ENCODE assay signal across 8 cellular contexts in genomic region chr3:25910997-25911396, GRCh38.
DNase-seq lines count a peak whose midpoint lies in the region; TF ChIP-seq lines count a peak whose summit lies in the region.

No MANE protein-coding gene starts in this region.

- H3K27me3 ChIP-seq in breast epithelium = no peaks in the 10 kb centered on the region
- no peaks in the 10 kb centered on the region for H3K27me3 ChIP-seq in Peyer's patch
- no peaks in the 10 kb centered on the region for H3K27me3 ChIP-seq in mammary epithelial cell (ENCODE audit: insufficient read depth, low read length)
- H3K27me3 ChIP-seq in effector memory CD4-positive, alpha-beta T cell (replicated peaks; ENCODE audit: control insufficient read depth, insufficient read depth, low read length, poor library complexity, severe bottlenecking) = no peaks in the 10 kb centered on the region

- H3K4me1 ChIP-seq in breast epithelium (no peaks in the 10 kb centered on the region), Peyer's patch (no peaks in the 10 kb centered on the region), mammary epithelial cell (ENCODE audit: insufficient read depth, low read length) (no peaks in the 10 kb centered on the region)
- H3K4me1 ChIP-seq in effector memory CD4-positive, alpha-beta T cell (ENCODE audit: control insufficient read depth, insufficient read depth, low read length, poor library complexity, severe bottlenecking) = no peaks in the 10 kb centered on the region

- H3K9me3 Mint-ChIP-seq in MCF 10A (ENCODE audit: unreplicated experiment) (no peaks in the 10 kb centered on the region), nephron progenitor cell (no peaks in the 10 kb centered on the region)

- H3K9me3 ChIP-seq in breast epithelium = no peaks in the 10 kb centered on the region
- no peaks in the 10 kb centered on the region for H3K9me3 ChIP-seq in Peyer's patch
- no peaks in the 10 kb centered on the region for H3K9me3 ChIP-seq in mammary epithelial cell (replicated peaks; ENCODE audit: insufficient read depth, low read length)
- H3K9me3 ChIP-seq in effector memory CD4-positive, alpha-beta T cell (ENCODE audit: control insufficient read depth, low read length) = no peaks in the 10 kb centered on the region

- H3K27me3 Mint-ChIP-seq in MCF 10A (ENCODE audit: insufficient read depth, unreplicated experiment) (no peaks in the 10 kb centered on the region), nephron progenitor cell (ENCODE audit: low read depth, poor library complexity) (no peaks in the 10 kb centered on the region)

- DNase-seq in MCF 10A (ENCODE audit: unreplicated experiment) = peak; percentile 27
- no peak for DNase-seq in breast epithelium (ENCODE audit: low spot score in 2 of 2)
- peak in 2 of 3 donors; percentile 26 to 52 for DNase-seq in Peyer's patch
- no peak for DNase-seq in mammary epithelial cell
- peak; percentile 24 for DNase-seq in nephron progenitor cell
- DNase-seq in GF-D8 (lab: John Stamatoyannopoulos, UW) = no peak
- DNase-seq in SIG-M5 treated with dmso at 0.1 percent for 504 hours (lab: John Stamatoyannopoulos, UW; ENCODE audit: unreplicated experiment) = no peak
- no peak for DNase-seq in effector memory CD4-positive, alpha-beta T cell

- POLR2A ChIA-PET in MCF 10A (lab: Yijun Ruan, JAX) = no interaction called here

- H3K27ac ChIP-seq in breast epithelium = no peak overlapping the region
- no peak overlapping the region for H3K27ac ChIP-seq in Peyer's patch
- no peak overlapping the region for H3K27ac ChIP-seq in mammary epithelial cell (ENCODE audit: insufficient read depth, low read depth, low read length)
- no peak overlapping the region for H3K27ac ChIP-seq in effector memory CD4-positive, alpha-beta T cell (ENCODE audit: insufficient read depth, low read length, poor library complexity, severe bottlenecking)

- intact Hi-C loops in MCF 10A (cut with micrococcal nuclease) (no loop called here), breast epithelium (cut with DNase I; ENCODE audit: low total_unique reads) (no loop called here), mammary epithelial cell (cut with micrococcal nuclease) (loop anchor here (1.0 kb wide), 1 partner anchor 263 kb away; no protein-coding TSS in a partner anchor)

- H3K4me1 Mint-ChIP-seq in MCF 10A (ENCODE audit: insufficient read depth, unreplicated experiment) (peaks cover 4% of the 10 kb centered on the region), nephron progenitor cell (peaks cover 6% of the 10 kb centered on the region)

- H4K20me1 ChIP-seq in mammary epithelial cell (ENCODE audit: insufficient read depth, low read length) = no peaks in the 10 kb centered on the region

- no peak overlapping the region for H3K27ac Mint-ChIP-seq in MCF 10A (ENCODE audit: low read depth, unreplicated experiment)
- no peak overlapping the region for H3K27ac Mint-ChIP-seq in nephron progenitor cell

- H3K4me2 ChIP-seq in mammary epithelial cell (ENCODE audit: insufficient read depth, low read depth, low read length) = no peak overlapping the region

- WGBS in mammary epithelial cell (ENCODE audit: low coverage, missing lambda C conversion rate) = 43% methylated on average over 4 of the region's 4 CpGs

- in situ Hi-C loops in mammary epithelial cell (cut with MboI; ENCODE audit: low sequenced_read_pairs in 2 of 2) = no loop called here

- H3K4me3 ChIP-seq in breast epithelium (no peak overlapping the region), Peyer's patch (no peak overlapping the region), mammary epithelial cell (replicated peaks in 1 of 3; ENCODE audit: insufficient read depth in 1 of 3, low read depth in 2 of 3, low read length in 3 of 3) (no peak overlapping the region)
- H3K4me3 ChIP-seq in effector memory CD4-positive, alpha-beta T cell (ENCODE audit: insufficient read depth, low read depth, low read length, poor library complexity, severe bottlenecking) = no peak overlapping the region

- CTCF ChIA-PET in MCF 10A (lab: Yijun Ruan, JAX) = interaction anchor here (0.6 kb wide), 1 partner anchor 1328 kb away, joined by 3 read pairs; no protein-coding TSS in a partner anchor
- CTCF ChIA-PET in mammary epithelial cell (lab: Charles Lee; ENCODE audit: low non-redundant PET) = no interaction called here

- no peak for TF ChIP-seq POLR2A in breast epithelium (IDR thresholded peaks at IDR 0.05)
- no peak for TF ChIP-seq POLR2A in Peyer's patch (IDR thresholded peaks at IDR 0.05)

- H3K36me3 ChIP-seq in breast epithelium (no peaks in the 10 kb centered on the region), Peyer's patch (no peaks in the 10 kb centered on the region), mammary epithelial cell (ENCODE audit: insufficient read depth, low read length) (no peaks in the 10 kb centered on the region)
- no peaks in the 10 kb centered on the region for H3K36me3 ChIP-seq in effector memory CD4-positive, alpha-beta T cell (ENCODE audit: control insufficient read depth, insufficient read depth, low read length)

- BruUV-seq in MCF 10A (replicated peaks; lab: Mats Ljungman, UMichigan) (no TSS peak), mammary epithelial cell (replicated peaks; lab: Mats Ljungman, UMichigan) (no TSS peak)

- TF ChIP-seq CTCF in MCF 10A (IDR thresholded peaks at IDR 0.05; ENCODE audit: unreplicated experiment) (no peak), breast epithelium (IDR thresholded peaks at IDR 0.05) (no peak), Peyer's patch (IDR thresholded peaks at IDR 0.05) (peak in 3 of 6 experiments; percentile 26 to 37 (median 26)), mammary epithelial cell (conservative IDR thresholded peaks at IDR 0.05 in 1 of 2, IDR thresholded peaks at IDR 0.05 in 1 of 2; ENCODE audit: extremely low read depth in 1 of 2, insufficient read depth in 1 of 2, low read depth in 1 of 2, low read length in 2 of 2) (peak; percentile 34 to 40), nephron progenitor cell (IDR thresholded peaks at IDR 0.05) (peak; percentile 34)

- dilution Hi-C loops in mammary epithelial cell (cut with HindIII; ENCODE audit: low sequenced_read_pairs) = no loop called here

- H3K36me3 Mint-ChIP-seq in MCF 10A (ENCODE audit: insufficient read depth, unreplicated experiment) = no peaks in the 10 kb centered on the region
- no peaks in the 10 kb centered on the region for H3K36me3 Mint-ChIP-seq in nephron progenitor cell (ENCODE audit: low read depth)

- no peak overlapping the region for H2AFZ ChIP-seq in mammary epithelial cell (ENCODE audit: low read depth, low read length)

- no peaks in the 10 kb centered on the region for H3K79me2 ChIP-seq in mammary epithelial cell (ENCODE audit: insufficient read depth, low read length)

- H3K4me3 Mint-ChIP-seq in MCF 10A (ENCODE audit: unreplicated experiment) (no peak overlapping the region), nephron progenitor cell (no peak overlapping the region)

- no peak overlapping the region for H3K9ac ChIP-seq in mammary epithelial cell (ENCODE audit: insufficient read depth, low read length)

Comparison
In these comparisons a context has a peak if more than half of its experiments do, and no peak if none do; other contexts are left out.
1. DNase-seq: peak in MCF 10A (single experiment), Peyer's patch (2 of 3) and nephron progenitor cell (single experiment); none in breast epithelium (0 of 2), mammary epithelial cell (single experiment), GF-D8 (single experiment), SIG-M5 treated with dmso at 0.1 percent for 504 hours (single experiment) and effector memory CD4-positive, alpha-beta T cell (0 of 3).
2. CTCF ChIP-seq: peak in mammary epithelial cell (2 of 2) and nephron progenitor cell (single experiment); none in MCF 10A (single experiment) and breast epithelium (0 of 3).